In genomic region chr18:22399949-22400348, GRCh38 we compare ENCODE assay signal across 25 cellular contexts. TPM values are rescaled to one million over a fixed set of nuclear protein-coding genes. Genes with fewer than 3 reads are reported as not detected.
DNase-seq lines count a peak whose midpoint lies in the region; ATAC-seq and TF ChIP-seq lines count a peak whose summit lies in the region.
"Had no signal": no experiment of that assay in that cellular context is flagged by ENCODE, and none has a peak within 500 bp of the region (broad histone marks: within the 10 kb centered on the region; RNA-seq: fewer than 3 reads in every experiment).

No MANE protein-coding gene starts in this region.

- H2BK15ac ChIP-seq in mesendoderm (replicated peaks; ENCODE audit: low read depth) = no peak overlapping the region

- no peak overlapping the region for H2BK120ac ChIP-seq in mesendoderm (ENCODE audit: low read depth, low read length)

- no peak overlapping the region for H4K5ac ChIP-seq in mesendoderm (ENCODE audit: low read length)

- no peaks in the 10 kb centered on the region for H3K4me1 ChIP-seq in HEK293 (ENCODE audit: control insufficient read depth, insufficient read depth, low read length)
- H3K4me1 ChIP-seq in heart left ventricle = peaks cover 0 to 26% (median 18%) of the 10 kb centered on the region in 12 donors
- no peaks in the 10 kb centered on the region for H3K4me1 ChIP-seq in mesendoderm (ENCODE audit: control insufficient read depth, low read depth, low read length)
- H3K4me1 ChIP-seq: foreskin keratinocyte, uterus had no signal

- H2AK5ac ChIP-seq in mesendoderm (ENCODE audit: low read length) = no peak overlapping the region

- no peak overlapping the region for H3K9ac ChIP-seq in mesendoderm (ENCODE audit: low read length)

- peaks cover 31% of the 10 kb centered on the region for H3K4me1 Mint-ChIP-seq in WTC11
- H3K4me1 Mint-ChIP-seq in activated T-cell treated with anti-CD3 and anti-CD28 coated beads, Interleukin-2, amount 50 U/mL, for 72 hours (ENCODE audit: low read depth) = no peaks in the 10 kb centered on the region
- H3K4me1 Mint-ChIP-seq: CD14-positive monocyte had no signal

- no peak overlapping the region for H3K4me3 Mint-ChIP-seq in WTC11
- H3K4me3 Mint-ChIP-seq in activated T-cell treated with anti-CD3 and anti-CD28 coated beads, Interleukin-2, amount 50 U/mL, for 72 hours = no peak overlapping the region
- H3K4me3 Mint-ChIP-seq: activated naive CD8-positive, alpha-beta T cell; CD14-positive monocyte; central memory CD8-positive, alpha-beta T cell; immature natural killer cell had no signal

- intact Hi-C loops in heart left ventricle (cut with DNase I) = loop anchor here in 4 of 10 donors (5.0 to 10.0 kb wide), 5 partner anchors 38 to 162 kb away; no protein-coding TSS in a partner anchor

- H3K27ac Mint-ChIP-seq in WTC11 = no peak overlapping the region
- no peak overlapping the region for H3K27ac Mint-ChIP-seq in activated T-cell treated with anti-CD3 and anti-CD28 coated beads, Interleukin-2, amount 50 U/mL, for 72 hours
- H3K27ac Mint-ChIP-seq: activated naive CD8-positive, alpha-beta T cell; CD14-positive monocyte; immature natural killer cell had no signal

- H3K79me2 ChIP-seq in mesendoderm (ENCODE audit: control insufficient read depth, insufficient read depth, low read length) = no peaks in the 10 kb centered on the region
- H3K79me2 ChIP-seq: hepatocyte had no signal

- no peak overlapping the region for H3K23ac ChIP-seq in mesendoderm (ENCODE audit: low read length)

- no peak overlapping the region for H3K4me3 ChIP-seq in HEK293 (ENCODE audit: low read depth, low read length)
- no peak overlapping the region for H3K4me3 ChIP-seq in heart left ventricle
- no peak overlapping the region for H3K4me3 ChIP-seq in mesendoderm (ENCODE audit: low read length)
- H3K4me3 ChIP-seq: dorsolateral prefrontal cortex, hepatocyte, uterus had no signal

- H3K9me3 ChIP-seq in HEK293 (ENCODE audit: control insufficient read depth, insufficient read depth, low read depth, low read length) (no peaks in the 10 kb centered on the region), heart left ventricle (peaks cover 0 to 13% (median 2%) of the 10 kb centered on the region in 12 donors)

- TF ChIP-seq CTCF in HEK293 (tag by site-specific recombination; IDR thresholded peaks at IDR 0.05) = no peak
- TF ChIP-seq CTCF in WTC11 (IDR thresholded peaks at IDR 0.05) = no peak
- TF ChIP-seq CTCF in heart left ventricle (IDR thresholded peaks at IDR 0.05) = peak in 5 of 12 donors; percentile 11 to 32 (median 25)

- H3K27ac ChIP-seq in HEK293 (ENCODE audit: extremely low read depth, low read depth, low read length) (no peak overlapping the region), heart left ventricle (peak overlapping the region in 5 of 12 donors; percentile 3 to 37 (median 10)), mesendoderm (ENCODE audit: low read depth, low read length) (no peak overlapping the region)
- H3K27ac ChIP-seq: dorsolateral prefrontal cortex, foreskin keratinocyte, hepatocyte, uterus had no signal

- H3K36me3 ChIP-seq in HEK293 (ENCODE audit: control insufficient read depth in 2 of 2, insufficient read depth in 1 of 2, low read length in 2 of 2) = no peaks in the 10 kb centered on the region
- no peaks in the 10 kb centered on the region for H3K36me3 ChIP-seq in heart left ventricle
- H3K36me3 ChIP-seq in mesendoderm (ENCODE audit: control insufficient read depth, insufficient read depth, low read length) = no peaks in the 10 kb centered on the region
- H3K36me3 ChIP-seq: uterus had no signal

- no peak overlapping the region for H3K56ac ChIP-seq in mesendoderm (ENCODE audit: low read length)

- POLR2A ChIA-PET in HEK293 (lab: Yijun Ruan, JAX) = no interaction called here
- POLR2A ChIA-PET in WTC11 (lab: Charles Lee) = no interaction called here

- no peak for DNase-seq in WTC11 (ENCODE audit: low spot score)
- DNase-seq in heart left ventricle = peak in 4 of 5 donors; percentile 40 to 53 (median 46)
- peak; percentile 71 for DNase-seq in mesendoderm
- DNase-seq in midbrain (lab: John Stamatoyannopoulos, UW) = no peak
- no peak for DNase-seq in activated T-cell treated with anti-CD3 and anti-CD28 coated beads, Interleukin-2, amount 50 U/mL, for 72 hours
- DNase-seq: activated CD4-positive, alpha-beta T cell treated with anti-CD3 and anti-CD28 coated beads, Interleukin-2, amount 50 U/mL, for 48 hours; activated CD8-positive, alpha-beta memory T cell treated with anti-CD3 and anti-CD28 coated beads, Interleukin-2, amount 50 U/mL, for 48 hours; aorta; Calu3; dorsolateral prefrontal cortex; foreskin keratinocyte; immature natural killer cell; mammary epithelial cell; NCI-H1105 treated with DMSO at 0.1 percent for 48 hours; NCI-H446; uterus had no signal

- no peaks in the 10 kb centered on the region for H3K79me1 ChIP-seq in mesendoderm (ENCODE audit: low read length)

- no peak overlapping the region for H3K4me2 ChIP-seq in mesendoderm (ENCODE audit: low read length)
- H3K4me2 ChIP-seq: hepatocyte had no signal

- H3K9me3 Mint-ChIP-seq in WTC11 = peaks cover 13% of the 10 kb centered on the region
- H3K9me3 Mint-ChIP-seq in activated T-cell treated with anti-CD3 and anti-CD28 coated beads, Interleukin-2, amount 50 U/mL, for 72 hours = peaks cover 0 to 3% of the 10 kb centered on the region in 2 donors
- H3K9me3 Mint-ChIP-seq: central memory CD8-positive, alpha-beta T cell had no signal

- WGBS in heart left ventricle, 4 donors = 13 to 37% (median 23%) methylated on average over 3 of the region's 3 CpGs
- no CpG with 5 or more reads among the region's 3 CpGs for WGBS in mesendoderm (ENCODE audit: extremely low coverage, insufficient coverage, low lambda C conversion rate)

- no peak overlapping the region for H3K18ac ChIP-seq in mesendoderm (ENCODE audit: low read length)

- no peaks in the 10 kb centered on the region for H3K27me3 ChIP-seq in heart left ventricle
- H3K27me3 ChIP-seq in mesendoderm (ENCODE audit: insufficient read depth, low read length, poor library complexity) = no peaks in the 10 kb centered on the region
- H3K27me3 ChIP-seq: hepatocyte, uterus had no signal

- ATAC-seq in WTC11 = peak; percentile 28; the same call in 1 of the 2 replicates
- peak; percentile 77 to 89 (median 86) for ATAC-seq in heart left ventricle
- no peak for ATAC-seq in GM21423 (IDR thresholded peaks at IDR 0.05; ENCODE audit: unreplicated experiment)
- ATAC-seq in activated T-cell treated with anti-CD3 and anti-CD28 coated beads, Interleukin-2, amount 50 U/mL, for 72 hours (replicated peaks in 1 of 2) = no peak
- ATAC-seq: foreskin keratinocyte had no signal

- H3K27me3 Mint-ChIP-seq in WTC11 (ENCODE audit: low read depth) = no peaks in the 10 kb centered on the region
- H3K27me3 Mint-ChIP-seq in activated T-cell treated with anti-CD3 and anti-CD28 coated beads, Interleukin-2, amount 50 U/mL, for 72 hours (ENCODE audit: low read depth) = no peaks in the 10 kb centered on the region
- H3K27me3 Mint-ChIP-seq: central memory CD8-positive, alpha-beta T cell had no signal

- no peak overlapping the region for H4K8ac ChIP-seq in mesendoderm (ENCODE audit: low read depth, low read length)

- TF ChIP-seq POLR2A in heart left ventricle (IDR thresholded peaks at IDR 0.05) = no peak

- no peak overlapping the region for H3K4ac ChIP-seq in mesendoderm (ENCODE audit: low read depth, low read length)

- H3K36me3 Mint-ChIP-seq in WTC11 = peaks cover 4% of the 10 kb centered on the region
- no peaks in the 10 kb centered on the region for H3K36me3 Mint-ChIP-seq in activated T-cell treated with anti-CD3 and anti-CD28 coated beads, Interleukin-2, amount 50 U/mL, for 72 hours (ENCODE audit: insufficient read depth in 2 of 2)
- H3K36me3 Mint-ChIP-seq: activated naive CD8-positive, alpha-beta T cell; CD14-positive monocyte had no signal

- no peak overlapping the region for H2BK5ac ChIP-seq in mesendoderm (ENCODE audit: low read length)

- CTCF ChIA-PET in HEK293 (lab: Yijun Ruan, JAX) = interaction anchor here (2.3 kb wide), 1 partner anchor 163 kb away, joined by 6 read pairs; no protein-coding TSS in a partner anchor
- CTCF ChIA-PET in WTC11 (lab: Charles Lee) = interaction anchor here (1.6 kb wide), 1 partner anchor 21 kb away, joined by 6 read pairs; no protein-coding TSS in a partner anchor

TF ChIP-seq in HEK293, 187 proteins besides CTCF, POLR2A, EP300 and RAD21 (continues in another document):
- TF ChIP-seq ZFP37 (tag by site-specific recombination; IDR thresholded peaks at IDR 0.05) (0 out of 2 replicates have a peak, but pooled peaks have one; percentile 39), ZNF366 (tag by site-specific recombination; conservative IDR thresholded peaks at IDR 0.05) (peak; percentile 74), ZBTB21 (tag by site-specific recombination; IDR thresholded peaks at IDR 0.05) (peak; percentile 70), ZNF660 (tag by site-specific recombination; IDR thresholded peaks at IDR 0.05) (peak; percentile 28; the same call in 1 of the 2 replicates), SALL2 (tag by site-specific recombination; IDR thresholded peaks at IDR 0.05; ENCODE audit: borderline replicate concordance) (no peak), ZNF394 (tag by site-specific recombination; IDR thresholded peaks at IDR 0.05; ENCODE audit: borderline replicate concordance) (peak; percentile 30; the same call in 1 of the 2 replicates)

TF ChIP-seq in WTC11, 78 proteins besides CTCF, POLR2A, EP300 and RAD21 (continues in another document):
- TF ChIP-seq ZNF317 (CRISPR knock-in tag; IDR thresholded peaks at IDR 0.05; ENCODE audit: borderline replicate concordance, low read depth) (no peak), ZNF416 (CRISPR knock-in tag; IDR thresholded peaks at IDR 0.05) (no peak), FOXK1 (CRISPR knock-in tag; IDR thresholded peaks at IDR 0.05) (no peak), ATF2 (CRISPR knock-in tag; IDR thresholded peaks at IDR 0.05; ENCODE audit: borderline replicate concordance, low read depth) (no peak), ZNF396 (CRISPR knock-in tag; IDR thresholded peaks at IDR 0.05; ENCODE audit: borderline replicate concordance) (no peak), EMX1 (CRISPR knock-in tag; IDR thresholded peaks at IDR 0.05) (no peak), SMAD4 (CRISPR knock-in tag; IDR thresholded peaks at IDR 0.05) (no peak)

RNA-seq across cellular contexts. Expression of gene CTAGE1, which starts 17.8 kb away (rescaled TPM):
- total RNA-seq in WTC11 (2021) (not detected in 3 replicates), heart left ventricle (not detected)
- under 1 TPM in 1 of 2 donors, not detected in 1; 0.03 TPM for polyA plus RNA-seq in heart left ventricle
- polyA plus RNA-seq in mesendoderm (2013, experiment 1 of 2) = 0.03 TPM
- polyA plus RNA-seq in mesendoderm (2013, experiment 2 of 2) = 0.07 TPM
- not detected for total RNA-seq in activated T-cell treated with anti-CD3 and anti-CD28 coated beads, Interleukin-2, amount 50 U/mL, for 72 hours
- total RNA-seq: aorta, Calu3, dorsolateral prefrontal cortex, foreskin keratinocyte, mammary epithelial cell, posterior vena cava, skeletal muscle tissue, temporal lobe, uterus had no signal
- polyA plus RNA-seq: aorta, CD14-positive monocyte, foreskin keratinocyte, hepatocyte, immature natural killer cell, mammary epithelial cell had no signal

Comparison
In these comparisons a context has a peak if more than half of its experiments do, and no peak if none do; other contexts are left out.
1. ATAC-seq: peak in WTC11 (single experiment) and heart left ventricle (4 of 4); none in GM21423 (single experiment) and activated T-cell treated with anti-CD3 and anti-CD28 coated beads, Interleukin-2, amount 50 U/mL, for 72 hours (0 of 2).
2. DNase-seq: peak in heart left ventricle (4 of 5) and mesendoderm (single experiment); none in WTC11 (single experiment), midbrain (single experiment) and activated T-cell treated with anti-CD3 and anti-CD28 coated beads, Interleukin-2, amount 50 U/mL, for 72 hours (0 of 2).
3. Of the 8 proteins assayed by ChIP-seq in both HEK293 and WTC11: peak only in HEK293: ATF2 and ZBTB21; only in WTC11: none; in both: none; in neither: 6.